In genomic region chr3:66037330-66037985, GRCh38 we compare ENCODE assay signal across 8 cellular contexts. TPM values are rescaled to one million over a fixed set of nuclear protein-coding genes. Genes with fewer than 3 reads are reported as not detected.
DNase-seq lines count a peak whose midpoint lies in the region; ATAC-seq and TF ChIP-seq lines count a peak whose summit lies in the region.

No MANE protein-coding gene starts in this region.

- H3F3A ChIP-seq in PC-3 (ENCODE audit: low read length, unreplicated experiment) = no peaks in the 10 kb centered on the region

- peak overlapping the region; percentile 90 for H3K4me2 ChIP-seq in PC-3 (ENCODE audit: low read length)

- no TSS peak for BruUV-seq in PC-3 (replicated peaks; lab: Mats Ljungman, UMichigan)

- H3K36me3 ChIP-seq in PC-3 (ENCODE audit: low read depth, low read length) (no peaks in the 10 kb centered on the region), endocrine pancreas (ENCODE audit: control insufficient read depth, insufficient read depth, low read length) (no peaks in the 10 kb centered on the region), mesodermal cell (ENCODE audit: control insufficient read depth, insufficient read depth, low read length) (no peaks in the 10 kb centered on the region), urinary bladder (ENCODE audit: insufficient read depth) (no peaks in the 10 kb centered on the region)

- H3K27me3 ChIP-seq in PC-3 (ENCODE audit: low read length) (no peaks in the 10 kb centered on the region), endocrine pancreas (ENCODE audit: control insufficient read depth, insufficient read depth, low read length) (no peaks in the 10 kb centered on the region)

- H3K4me3 ChIP-seq in PC-3 (ENCODE audit: low read length) = peak overlapping the region; percentile 84
- peak overlapping the region; percentile 89 for H3K4me3 ChIP-seq in endocrine pancreas (ENCODE audit: control insufficient read depth, insufficient read depth, low read length)
- peak overlapping the region; percentile 89 for H3K4me3 ChIP-seq in mesodermal cell (ENCODE audit: extremely low read depth, insufficient read depth, low read length, poor library complexity, severe bottlenecking)
- peak overlapping the region; percentile 54 for H3K4me3 ChIP-seq in urinary bladder (ENCODE audit: low read depth, low read length)

- CTCF ChIA-PET in PC-3 (lab: Charles Lee) = no interaction called here

- WGBS in mesodermal cell (ENCODE audit: insufficient coverage in 2 of 2), 2 experiments = 0% methylated on average over 23 to 25 of the region's 33 CpGs
- 2% methylated on average over 33 of the region's 33 CpGs for WGBS in urinary bladder

- POLR2A ChIA-PET in PC-3 (lab: Charles Lee; ENCODE audit: unreplicated experiment) = no interaction called here

- peaks cover 46% of the 10 kb centered on the region for H3K79me2 ChIP-seq in PC-3 (ENCODE audit: low read length)

- no peaks in the 10 kb centered on the region for H3K9me3 ChIP-seq in PC-3 (ENCODE audit: low read length)
- no peaks in the 10 kb centered on the region for H3K9me3 ChIP-seq in endocrine pancreas (ENCODE audit: control insufficient read depth, low read length)
- no peaks in the 10 kb centered on the region for H3K9me3 ChIP-seq in mesodermal cell (ENCODE audit: control insufficient read depth, low read length)

- peak overlapping the region; percentile 81 for H2AFZ ChIP-seq in PC-3 (ENCODE audit: low read length)

- H4K20me1 ChIP-seq in PC-3 (ENCODE audit: low read length) = no peaks in the 10 kb centered on the region

- DNase-seq in NCI-H748 (lab: John Stamatoyannopoulos, UW; ENCODE audit: unreplicated experiment) (peak; percentile 49), NCI-H748 treated with DMSO at 0.1 percent for 48 hours (lab: John Stamatoyannopoulos, UW) (no peak), PC-3 (peak; percentile 40), NCI-H1048 (lab: John Stamatoyannopoulos, UW) (no peak), NCI-H1694 (lab: John Stamatoyannopoulos, UW) (no peak)

- H3K4me1 ChIP-seq in PC-3 (ENCODE audit: insufficient read depth, low read length) (peaks cover 6% of the 10 kb centered on the region; the same call in 1 of the 2 replicates), endocrine pancreas (ENCODE audit: control insufficient read depth, insufficient read depth, low read length) (no peaks in the 10 kb centered on the region), mesodermal cell (ENCODE audit: control insufficient read depth, insufficient read depth, low read length, poor library complexity, severe bottlenecking) (peaks cover 14% of the 10 kb centered on the region), urinary bladder (ENCODE audit: insufficient read depth) (no peaks in the 10 kb centered on the region)

- TF ChIP-seq CTCF in PC-3 (conservative IDR thresholded peaks at IDR 0.05; ENCODE audit: low read depth, low read length) = no peak

- no peak overlapping the region for H3K27ac ChIP-seq in PC-3 (ENCODE audit: low read length)
- H3K27ac ChIP-seq in mesodermal cell (ENCODE audit: low read depth, low read length, severe bottlenecking) = peak overlapping the region; percentile 94
- H3K27ac ChIP-seq in urinary bladder (ENCODE audit: low read depth) = no peak overlapping the region

- H3K9ac ChIP-seq in PC-3 (ENCODE audit: low read length) = peak overlapping the region; percentile 78
- peak overlapping the region; percentile 79 for H3K9ac ChIP-seq in endocrine pancreas (ENCODE audit: control insufficient read depth, insufficient read depth, low read length)

- peak; percentile 42 for ATAC-seq in PC-3

- no peaks in the 10 kb centered on the region for H3K9me2 ChIP-seq in PC-3 (replicated peaks; ENCODE audit: low read length)

- intact Hi-C loops in PC-3 (cut with micrococcal nuclease) = loop anchor here (5.0 kb wide), 2 partner anchors 160 to 250 kb away; no protein-coding TSS in a partner anchor

RNA-seq across cellular contexts. Expression of gene MAGI1, which starts 1.3 kb away (rescaled TPM):
- total RNA-seq in PC-3 (2014; rRNA removed) = 8.9 and 12.7 TPM in 2 replicates
- 22.2 TPM for polyA plus RNA-seq in mesodermal cell (2013, experiment 1 of 2)
- polyA plus RNA-seq in mesodermal cell (2013, experiment 2 of 2) = 19.8 TPM
- 46.7 TPM for total RNA-seq in urinary bladder
- 9.7 TPM for polyA plus RNA-seq in urinary bladder

Comparison
In these comparisons a context has a peak if more than half of its experiments do, and no peak if none do; other contexts are left out.
1. DNase-seq: peak in NCI-H748 (single experiment) and PC-3 (single experiment); none in NCI-H748 treated with DMSO at 0.1 percent for 48 hours (single experiment), NCI-H1048 (single experiment) and NCI-H1694 (single experiment).
2. Peak in every context shown above with its lines, with median percentiles within 50 percentile points of each other: H3K4me3 ChIP-seq.